8 cellular contexts compared by ENCODE assay signal in the genomic region with DNA sequence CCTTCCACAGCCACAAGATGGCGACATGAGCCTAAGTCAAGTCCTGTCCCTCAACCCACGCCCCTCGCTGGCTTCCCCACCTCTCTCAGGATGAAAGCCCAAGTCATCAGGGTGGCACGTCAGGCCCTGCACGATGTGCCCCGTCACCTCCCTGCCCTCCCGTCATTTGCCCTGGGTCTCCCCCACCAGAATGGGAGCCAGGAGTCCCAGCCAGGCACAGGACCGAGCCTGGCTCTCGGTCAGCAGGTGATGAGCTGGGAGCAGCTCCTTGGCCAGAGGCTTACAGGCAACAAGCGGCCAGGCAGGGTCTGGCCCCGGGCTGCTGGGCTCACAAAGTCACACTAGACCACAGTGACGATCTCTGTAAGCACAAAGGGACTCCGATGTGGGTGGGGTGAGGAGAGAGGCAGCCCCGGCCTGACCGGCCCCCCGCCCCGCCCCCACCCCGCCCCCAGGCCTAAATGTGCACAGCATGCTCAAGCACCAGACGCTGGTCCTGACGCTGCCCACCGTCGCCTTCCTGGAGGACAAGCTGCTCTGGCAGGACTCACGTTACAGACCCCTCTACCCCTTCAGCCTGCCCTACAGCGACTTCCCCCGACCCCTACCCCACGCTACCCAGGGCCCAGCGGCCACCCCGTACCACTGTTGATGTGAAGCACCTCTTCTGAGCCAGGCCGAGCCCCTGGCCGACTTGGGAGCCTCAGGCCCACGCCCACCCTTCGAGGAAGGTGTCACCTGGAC. TPM values are rescaled to one million over a fixed set of nuclear protein-coding genes. Genes with fewer than 3 reads are reported as not detected.
A peak's percentile ranks its signal among the peaks of the same experiment; 100 is the strongest.
DNase-seq lines count a peak whose midpoint lies in the region; ATAC-seq, FAIRE-seq and TF ChIP-seq lines count a peak whose summit lies in the region.

No MANE protein-coding gene starts in this region.

- ATAC-seq in GM21423 (IDR thresholded peaks at IDR 0.05; ENCODE audit: unreplicated experiment), result no peak

- 69% methylated on average over 32 of the region's 32 CpGs for WGBS in liver

- intact Hi-C loops in colonic mucosa (cut with DNase I), result no loop called here

- H3K9ac ChIP-seq in colonic mucosa (ENCODE audit: low read depth in 2 of 2, low read length in 2 of 2) (no peak overlapping the region), liver (ENCODE audit: low read depth in 1 of 2, low read length in 2 of 2) (no peak overlapping the region)

- TF ChIP-seq CTCF in AG04449 (IDR thresholded peaks at IDR 0.05; ENCODE audit: insufficient read depth, low read length, missing control alignments) (peak; percentile 71), colonic mucosa (IDR thresholded peaks at IDR 0.05) (peak; percentile 71), liver (IDR thresholded peaks at IDR 0.05; ENCODE audit: low read depth, low read length, missing input control) (no peak)

- CTCF ChIA-PET in AG04449 (lab: Yijun Ruan, JAX), result interaction anchor here (0.6 to 19.7 kb wide), 50 partner anchors 9 to 442 kb away, joined by 3 to 1180 read pairs (median 4); partner anchors contain the start of genes CDC37, DNMT1, ICAM1 and ICAM4

- H3K27ac ChIP-seq in colonic mucosa, result no peak overlapping the region
- H3K27ac ChIP-seq in liver (ENCODE audit: low read depth in 1 of 2, low read length in 2 of 2), result no peak overlapping the region

- no peak for TF ChIP-seq POLR2A in H54 (IDR thresholded peaks at IDR 0.05; ENCODE audit: low read depth, low read length)

- H3K27me3 ChIP-seq in colonic mucosa (no peaks in the 10 kb centered on the region), liver (ENCODE audit: control insufficient read depth in 4 of 4, insufficient read depth in 4 of 4, low read length in 3 of 4) (no peaks in the 10 kb centered on the region)

- peaks cover 8% of the 10 kb centered on the region for H3K4me1 ChIP-seq in colonic mucosa
- peaks cover 0 to 5% (median 3%) of the 10 kb centered on the region in 4 donors for H3K4me1 ChIP-seq in liver (ENCODE audit: control insufficient read depth in 4 of 4, insufficient read depth in 4 of 4, low read length in 3 of 4)

- H3K9me3 ChIP-seq in colonic mucosa, result no peaks in the 10 kb centered on the region
- H3K9me3 ChIP-seq in liver (ENCODE audit: control insufficient read depth in 4 of 4, low read length in 3 of 4), result no peaks in the 10 kb centered on the region

- DNase-seq in AG04449 (ENCODE audit: low read depth, low spot score) (no peak), H54 (ENCODE audit: insufficient read length, low spot score) (peak; percentile 58), NCI-H510A treated with DMSO at 0.1 percent for 48 hours (lab: John Stamatoyannopoulos, UW) (peak; percentile 60), colonic mucosa (peak; percentile 87)
- DNase-seq in activated CD4-positive, alpha-beta T cell treated with anti-CD3 and anti-CD28 coated beads for 4 hours, result peak; percentile 92 to 93
- DNase-seq in stimulated activated CD4-positive, alpha-beta T cell treated with anti-CD3 and anti-CD28 coated beads, TNF-alpha, amount 100 ng/mL, for 24 hours (ENCODE audit: low read depth in 3 of 3), result peak; percentile 78 to 96 (median 91)

- no peak for FAIRE-seq in H54 (lab: Jason Lieb, UNC)

- TF ChIP-seq RAD21 in liver (IDR thresholded peaks at IDR 0.05), result peak; percentile 72 to 83

- H3K4me3 ChIP-seq in AG04449 (ENCODE audit: low read depth, low read length), result no peak overlapping the region
- no peak overlapping the region for H3K4me3 ChIP-seq in colonic mucosa
- H3K4me3 ChIP-seq in liver (ENCODE audit: low read depth in 1 of 3, low read length in 3 of 3), result no peak overlapping the region

- POLR2A ChIA-PET in AG04449 (lab: Yijun Ruan, JAX), result interaction anchor here (1.0 to 1.6 kb wide), 2 partner anchors 9 to 76 kb away, joined by 3 to 5 read pairs; no protein-coding TSS in a partner anchor

- no peaks in the 10 kb centered on the region for H3K36me3 ChIP-seq in colonic mucosa
- H3K36me3 ChIP-seq in liver (ENCODE audit: control insufficient read depth in 4 of 4, insufficient read depth in 3 of 4, low read depth in 1 of 4, low read length in 3 of 4), result peaks cover 10 to 32% (median 19%) of the 10 kb centered on the region in 4 donors

TF ChIP-seq in liver, 16 proteins besides CTCF, POLR2A, EP300 and RAD21:
- no peak for TF ChIP-seq EGR1 (IDR thresholded peaks at IDR 0.05; ENCODE audit: low read depth in 2 of 2)
- TF ChIP-seq FOXA2 (IDR thresholded peaks at IDR 0.05), result no peak
- TF ChIP-seq HNF4G (IDR thresholded peaks at IDR 0.05), result no peak
- TF ChIP-seq, protein P1, sequence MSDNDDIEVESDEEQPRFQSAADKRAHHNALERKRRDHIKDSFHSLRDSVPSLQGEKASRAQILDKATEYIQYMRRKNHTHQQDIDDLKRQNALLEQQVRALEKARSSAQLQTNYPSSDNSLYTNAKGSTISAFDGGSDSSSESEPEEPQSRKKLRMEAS (IDR thresholded peaks at IDR 0.05), result no peak
- no peak for TF ChIP-seq TAF1 (conservative IDR thresholded peaks at IDR 0.05)
- no peak for TF ChIP-seq REST (IDR thresholded peaks at IDR 0.05)
- TF ChIP-seq, protein P2, sequence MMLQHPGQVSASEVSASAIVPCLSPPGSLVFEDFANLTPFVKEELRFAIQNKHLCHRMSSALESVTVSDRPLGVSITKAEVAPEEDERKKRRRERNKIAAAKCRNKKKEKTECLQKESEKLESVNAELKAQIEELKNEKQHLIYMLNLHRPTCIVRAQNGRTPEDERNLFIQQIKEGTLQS (IDR thresholded peaks at IDR 0.05), result no peak
- TF ChIP-seq HNF4A (conservative IDR thresholded peaks at IDR 0.05), result no peak
- TF ChIP-seq SP1 (IDR thresholded peaks at IDR 0.05), result no peak
- no peak for TF ChIP-seq NR2F2 (IDR thresholded peaks at IDR 0.05)
- TF ChIP-seq ZBTB33 (IDR thresholded peaks at IDR 0.05), result no peak
- TF ChIP-seq FOXA1 (IDR thresholded peaks at IDR 0.05), result no peak
- TF ChIP-seq JUND (IDR thresholded peaks at IDR 0.05), result no peak
- no peak for TF ChIP-seq RXRA (IDR thresholded peaks at IDR 0.05)
- no peak for TF ChIP-seq YY1 (IDR thresholded peaks at IDR 0.05)
- TF ChIP-seq GABPA (IDR thresholded peaks at IDR 0.05 in 1 of 2, conservative IDR thresholded peaks at IDR 0.05 in 1 of 2), result no peak
TF ChIP-seq in liver: peak in this region for 0.

RNA-seq across cellular contexts. Expression of gene MRPL4, which starts 7.3 kb away (rescaled TPM):
- total RNA-seq in colonic mucosa (100 to 1,000 TPM in 1 of 2 donors, 10 to 100 TPM in 1; 48.9 to 116 TPM), liver (10 to 100 TPM; 21.5 to 23.4 TPM)
- polyA plus RNA-seq in liver, result 10 to 100 TPM; 44.0 to 74.8 TPM

RNA-seq across cellular contexts. Expression of gene ICAM1, which starts 11.6 kb away (rescaled TPM):
- total RNA-seq in colonic mucosa, result 10 to 100 TPM in 1 of 2 donors, 1 to 10 TPM in 1; 3.5 to 13.1 TPM
- total RNA-seq in liver, result 10 to 100 TPM; 20.5 to 26.3 TPM
- polyA plus RNA-seq in liver, result 10 to 100 TPM in 1 of 2 donors, 1 to 10 TPM in 1; 7.8 to 19.1 TPM

RNA-seq across cellular contexts. Expression of gene ICAM4, which starts 27.4 kb away (rescaled TPM):
- total RNA-seq in colonic mucosa (under 1 TPM; 0.19 to 0.37 TPM), liver (10 to 100 TPM in 1 of 2 donors, under 1 TPM in 1; 0.33 to 74.1 TPM)
- polyA plus RNA-seq in liver, result under 1 TPM in 1 of 2 donors, not detected in 1; 0.05 TPM

RNA-seq across cellular contexts. Expression of gene S1PR2, which starts 28.2 kb away (rescaled TPM):
- total RNA-seq in colonic mucosa (1 to 10 TPM; 2.4 to 5.2 TPM), liver (1 to 10 TPM; 2.6 to 4.8 TPM)
- polyA plus RNA-seq in liver, result 1 to 10 TPM; 1.2 to 4.0 TPM

RNA-seq across cellular contexts. Expression of gene ICAM5, which starts 30.4 kb away (rescaled TPM):
- total RNA-seq in colonic mucosa (1 to 10 TPM in 1 of 2 donors, under 1 TPM in 1; 0.74 to 1.3 TPM), liver (1 to 10 TPM; 1.0 to 2.5 TPM)
- polyA plus RNA-seq in liver, result under 1 TPM in 1 of 2 donors, not detected in 1; 0.02 TPM
